16 cellular contexts compared by ENCODE assay signal in the genomic region with DNA sequence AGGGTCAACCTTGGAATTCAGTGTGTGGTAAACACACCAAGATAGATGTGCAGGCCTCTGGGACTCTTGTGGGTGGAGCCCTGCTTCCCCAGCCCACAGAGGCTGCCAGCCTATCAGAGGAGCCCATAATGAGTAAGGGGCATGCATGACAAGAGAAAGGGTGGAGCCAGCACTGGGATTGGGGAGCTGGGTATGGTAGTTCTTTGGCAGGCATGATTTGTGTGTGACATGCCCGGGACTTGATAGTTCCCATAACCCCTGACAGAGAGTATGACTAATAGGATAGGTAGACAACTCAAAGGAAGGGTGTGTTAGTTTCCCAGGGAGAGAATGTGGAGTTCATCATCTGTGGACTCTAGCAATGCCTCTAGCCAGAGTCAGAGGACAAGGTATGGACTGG.
A peak's percentile ranks its signal among the peaks of the same experiment; 100 is the strongest.
DNase-seq lines count a peak whose midpoint lies in the region; ATAC-seq and TF ChIP-seq lines count a peak whose summit lies in the region.
"Had no signal": no experiment of that assay in that cellular context is flagged by ENCODE, and none has a peak within 500 bp of the region (broad histone marks: within the 10 kb centered on the region; RNA-seq: fewer than 3 reads in every experiment).

No MANE protein-coding gene starts in this region.

- no peak overlapping the region for H2BK15ac ChIP-seq in IMR-90 (ENCODE audit: low read depth, low read length)

- no peak overlapping the region for H2BK5ac ChIP-seq in IMR-90 (ENCODE audit: low read depth, low read length, poor library complexity, severe bottlenecking)

- H3K9me3 ChIP-seq in IMR-90 (ENCODE audit: control insufficient read depth, insufficient read depth, low read length), result no peaks in the 10 kb centered on the region
- H3K9me3 ChIP-seq: ascending aorta, ovary had no signal

- no peak overlapping the region for H2AK5ac ChIP-seq in IMR-90 (ENCODE audit: low read depth, low read length)

- H2BK120ac ChIP-seq in IMR-90 (ENCODE audit: low read depth, low read length), result no peak overlapping the region

- peaks cover 16% of the 10 kb centered on the region for H3K4me1 Mint-ChIP-seq in chondrocyte (ENCODE audit: low read depth)
- H3K4me1 Mint-ChIP-seq in stimulated activated naive CD8-positive, alpha-beta T cell treated with anti-CD3 and anti-CD28 coated beads, Interleukin-15, amount 100 ng/mL, for 72 hours, result no peaks in the 10 kb centered on the region

- H3K18ac ChIP-seq in IMR-90 (ENCODE audit: low read depth, low read length), result no peak overlapping the region

- POLR2A ChIA-PET in IMR-90 (lab: Charles Lee; ENCODE audit: unreplicated experiment), result no interaction called here

- H3K27ac ChIP-seq in IMR-90 (ENCODE audit: insufficient read depth, low read length), result no peak overlapping the region
- H3K27ac ChIP-seq: ascending aorta, ovary had no signal

- dilution Hi-C loops in IMR-90 (cut with HindIII; ENCODE audit: low sequenced_read_pairs, unreplicated experiment), result no loop called here

- intact Hi-C loops in IMR-90 (cut with micrococcal nuclease), result no loop called here

- no TSS peak for BruUV-seq in IMR-90 (replicated peaks; lab: Mats Ljungman, UMichigan)

- TF ChIP-seq RAD21 in IMR-90 (IDR thresholded peaks at IDR 0.05; ENCODE audit: low read length), result no peak

- H3K9ac ChIP-seq in IMR-90 (ENCODE audit: low read depth, low read length), result no peak overlapping the region

- no peaks in the 10 kb centered on the region for H3K79me1 ChIP-seq in IMR-90 (ENCODE audit: low read depth in 1 of 2, low read length in 2 of 2)

- no peak overlapping the region for H2BK20ac ChIP-seq in IMR-90 (ENCODE audit: low read depth, low read length)

- H3K14ac ChIP-seq in IMR-90 (replicated peaks; ENCODE audit: low read depth, low read length), result no peak overlapping the region

- no peaks in the 10 kb centered on the region for H3K27me3 ChIP-seq in IMR-90 (ENCODE audit: control insufficient read depth, insufficient read depth, low read length)
- H3K27me3 ChIP-seq: ascending aorta, ovary had no signal

- H2AK9ac ChIP-seq in IMR-90 (replicated peaks; ENCODE audit: low read depth, low read length, poor library complexity), result no peak overlapping the region

- WGBS in IMR-90 (ENCODE audit: extremely low coverage in 2 of 2, insufficient read length in 1 of 2), 2 experiments, result no CpG with 5 or more reads among the region's 1 CpG

- no peaks in the 10 kb centered on the region for H4K20me1 ChIP-seq in IMR-90 (ENCODE audit: insufficient read depth, low read length)

- no peaks in the 10 kb centered on the region for H3K36me3 Mint-ChIP-seq in chondrocyte (ENCODE audit: low read depth)
- H3K36me3 Mint-ChIP-seq: activated CD4-positive, alpha-beta memory T cell treated with anti-CD3 and anti-CD28 coated beads for 36 hours had no signal

- H3K27ac Mint-ChIP-seq in chondrocyte (ENCODE audit: unreplicated experiment), result peak overlapping the region; percentile 71
- H3K27ac Mint-ChIP-seq in stimulated activated naive CD8-positive, alpha-beta T cell treated with anti-CD3 and anti-CD28 coated beads, Interleukin-15, amount 100 ng/mL, for 72 hours, result no peak overlapping the region
- H3K27ac Mint-ChIP-seq: activated CD4-positive, alpha-beta memory T cell treated with anti-CD3 and anti-CD28 coated beads for 36 hours; activated T-helper 2 cell treated with anti-CD3 and anti-CD28 coated beads, Interferon-gamma antibody, Interleukin-2, Interleukin-4, amounts not matched to agents 10 μg/mL and 5 μg/mL and 100 μg/mL, durations not matched to agents 14 hours and 24 hours and 36 hours; dendritic cell treated with granulocyte-macrophage colony-stimulating factor and Interleukin-4, amounts not matched to agents 40 ng/mL and 50 ng/mL, for 4 days had no signal

- no peak overlapping the region for H3K4me2 ChIP-seq in IMR-90 (ENCODE audit: low read depth, low read length)

- no peak overlapping the region for H4K91ac ChIP-seq in IMR-90 (ENCODE audit: insufficient read depth, low read depth, low read length)

- in situ Hi-C loops in IMR-90 (cut with MboI; ENCODE audit: low sequenced_read_pairs), result no loop called here

- H2AFZ ChIP-seq in IMR-90 (replicated peaks; ENCODE audit: low read length, poor library complexity), result peak overlapping the region; percentile 47

- H3K4ac ChIP-seq in IMR-90 (ENCODE audit: low read depth, low read length), result no peak overlapping the region

- TF ChIP-seq POLR2A in IMR-90 (IDR thresholded peaks at IDR 0.05; ENCODE audit: low read depth, low read length), result no peak

- no peak for ATAC-seq in IMR-90 (ENCODE audit: low read depth)
- ATAC-seq in HG02973 (IDR thresholded peaks at IDR 0.05; ENCODE audit: unreplicated experiment), result no peak
- ATAC-seq in stimulated activated naive CD8-positive, alpha-beta T cell treated with anti-CD3 and anti-CD28 coated beads, Interleukin-15, amount 100 ng/mL, for 72 hours, result no peak
- ATAC-seq in GM21737 (IDR thresholded peaks at IDR 0.05; ENCODE audit: unreplicated experiment), result no peak

- H4K5ac ChIP-seq in IMR-90 (ENCODE audit: low read depth, low read length), result no peak overlapping the region

- H3K9me3 Mint-ChIP-seq in chondrocyte (ENCODE audit: low read depth), result peaks cover 5% of the 10 kb centered on the region
- no peaks in the 10 kb centered on the region for H3K9me3 Mint-ChIP-seq in stimulated activated naive CD8-positive, alpha-beta T cell treated with anti-CD3 and anti-CD28 coated beads, Interleukin-15, amount 100 ng/mL, for 72 hours
- H3K9me3 Mint-ChIP-seq: activated CD4-positive, alpha-beta memory T cell treated with anti-CD3 and anti-CD28 coated beads for 36 hours; activated T-helper 2 cell treated with anti-CD3 and anti-CD28 coated beads, Interferon-gamma antibody, Interleukin-2, Interleukin-4, amounts not matched to agents 10 μg/mL and 5 μg/mL and 100 μg/mL, durations not matched to agents 14 hours and 24 hours and 36 hours; dendritic cell treated with granulocyte-macrophage colony-stimulating factor and Interleukin-4, amounts not matched to agents 40 ng/mL and 50 ng/mL, for 4 days had no signal

- H3K36me3 ChIP-seq in IMR-90 (ENCODE audit: control insufficient read depth, insufficient read depth, low read length), result no peaks in the 10 kb centered on the region
- H3K36me3 ChIP-seq: ascending aorta, ovary had no signal

- no peaks in the 10 kb centered on the region for H3K4me1 ChIP-seq in IMR-90 (ENCODE audit: control insufficient read depth, insufficient read depth, low read length)
- H3K4me1 ChIP-seq: ascending aorta had no signal

- no peak overlapping the region for H3K56ac ChIP-seq in IMR-90 (ENCODE audit: extremely low read depth, insufficient read depth, low read length)

- H3K23ac ChIP-seq in IMR-90 (ENCODE audit: low read depth, low read length), result no peak overlapping the region

- CTCF ChIA-PET in IMR-90 (lab: Yijun Ruan, JAX), result no interaction called here

- no peak overlapping the region for H3K4me3 Mint-ChIP-seq in chondrocyte (ENCODE audit: unreplicated experiment)
- no peak overlapping the region for H3K4me3 Mint-ChIP-seq in stimulated activated naive CD8-positive, alpha-beta T cell treated with anti-CD3 and anti-CD28 coated beads, Interleukin-15, amount 100 ng/mL, for 72 hours
- H3K4me3 Mint-ChIP-seq: activated CD4-positive, alpha-beta memory T cell treated with anti-CD3 and anti-CD28 coated beads for 36 hours; dendritic cell treated with granulocyte-macrophage colony-stimulating factor and Interleukin-4, amounts not matched to agents 40 ng/mL and 50 ng/mL, for 4 days had no signal

- no peak overlapping the region for H3K4me3 ChIP-seq in AG10803 (ENCODE audit: low read length)
- no peak overlapping the region for H3K4me3 ChIP-seq in IMR-90 (ENCODE audit: insufficient read depth, low read depth, low read length)
- H3K4me3 ChIP-seq: ascending aorta, ovary had no signal

- no peak for TF ChIP-seq CTCF in AG10803 (conservative IDR thresholded peaks at IDR 0.05; ENCODE audit: low read length)
- TF ChIP-seq CTCF in IMR-90 (conservative IDR thresholded peaks at IDR 0.05; ENCODE audit: low read depth, low read length), result no peak
- no peak for TF ChIP-seq CTCF in chondrocyte (IDR thresholded peaks at IDR 0.05)

- no peaks in the 10 kb centered on the region for H3K9me1 ChIP-seq in IMR-90 (ENCODE audit: insufficient read depth, low read length)

- H4K8ac ChIP-seq in IMR-90 (ENCODE audit: low read depth in 2 of 2, low read length in 2 of 2), result no peak overlapping the region

- peaks cover 8% of the 10 kb centered on the region for H3K27me3 Mint-ChIP-seq in chondrocyte (ENCODE audit: low read depth)
- peaks cover 34% of the 10 kb centered on the region for H3K27me3 Mint-ChIP-seq in stimulated activated naive CD8-positive, alpha-beta T cell treated with anti-CD3 and anti-CD28 coated beads, Interleukin-15, amount 100 ng/mL, for 72 hours

- DNase-seq in AG10803 (ENCODE audit: low read depth) (peak; percentile 15), IMR-90 (no peak), chondrocyte (ENCODE audit: low spot score) (no peak), kidney tubule cell (ENCODE audit: low spot score) (peak; percentile 96), NCI-H774 (lab: John Stamatoyannopoulos, UW) (no peak)
- DNase-seq in stimulated activated naive CD8-positive, alpha-beta T cell treated with anti-CD3 and anti-CD28 coated beads, Interleukin-15, amount 100 ng/mL, for 72 hours, result no peak
- DNase-seq: activated CD4-positive, alpha-beta memory T cell treated with anti-CD3 and anti-CD28 coated beads for 36 hours; DMS 273 treated with DMSO at 0.1 percent for 48 hours; midbrain; ovary; stimulated activated CD4-positive, alpha-beta T cell treated with anti-CD3 and anti-CD28 coated beads, Interleukin-12 subunit alpha, Interleukin-12 subunit beta, amount 100 ng/mL, for 4 hours had no signal

TF ChIP-seq in IMR-90, 13 proteins besides CTCF, POLR2A, EP300 and RAD21 (continues in another document):
- TF ChIP-seq CHD1 (IDR thresholded peaks at IDR 0.05; ENCODE audit: low read depth, low read length) (no peak), CEBPB (IDR thresholded peaks at IDR 0.05; ENCODE audit: low read depth, low read length) (no peak), MXI1 (IDR thresholded peaks at IDR 0.05; ENCODE audit: borderline replicate concordance, low read depth, low read length) (no peak), NFE2L2 (IDR thresholded peaks at IDR 0.05; ENCODE audit: low read depth, low read length) (no peak), FOS (IDR thresholded peaks at IDR 0.05; ENCODE audit: low read depth, low read length) (no peak), MAZ (IDR thresholded peaks at IDR 0.05; ENCODE audit: borderline replicate concordance, low read depth, low read length) (no peak), BHLHE40 (IDR thresholded peaks at IDR 0.05; ENCODE audit: low read depth, low read length) (no peak)
- TF ChIP-seq, protein P1, sequence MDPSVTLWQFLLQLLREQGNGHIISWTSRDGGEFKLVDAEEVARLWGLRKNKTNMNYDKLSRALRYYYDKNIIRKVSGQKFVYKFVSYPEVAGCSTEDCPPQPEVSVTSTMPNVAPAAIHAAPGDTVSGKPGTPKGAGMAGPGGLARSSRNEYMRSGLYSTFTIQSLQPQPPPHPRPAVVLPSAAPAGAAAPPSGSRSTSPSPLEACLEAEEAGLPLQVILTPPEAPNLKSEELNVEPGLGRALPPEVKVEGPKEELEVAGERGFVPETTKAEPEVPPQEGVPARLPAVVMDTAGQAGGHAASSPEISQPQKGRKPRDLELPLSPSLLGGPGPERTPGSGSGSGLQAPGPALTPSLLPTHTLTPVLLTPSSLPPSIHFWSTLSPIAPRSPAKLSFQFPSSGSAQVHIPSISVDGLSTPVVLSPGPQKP (IDR thresholded peaks at IDR 0.05; ENCODE audit: borderline replicate concordance, low read depth, low read length), result no peak

Comparison
In these comparisons a context has a peak if more than half of its experiments do, and no peak if none do; other contexts are left out.
1. DNase-seq: peak in AG10803 (single experiment) and kidney tubule cell (single experiment); none in IMR-90 (single experiment), chondrocyte (single experiment), NCI-H774 (single experiment) and stimulated activated naive CD8-positive, alpha-beta T cell treated with anti-CD3 and anti-CD28 coated beads, Interleukin-15, amount 100 ng/mL, for 72 hours (0 of 2).